17 cellular contexts compared by ENCODE assay signal in genomic region chr13:30234763-30235162, GRCh38.
A peak's percentile ranks its signal among the peaks of the same experiment; 100 is the strongest.
DNase-seq lines count a peak whose midpoint lies in the region; ATAC-seq, FAIRE-seq and TF ChIP-seq lines count a peak whose summit lies in the region.
"Had no signal": no experiment of that assay in that cellular context is flagged by ENCODE, and none has a peak within 500 bp of the region (broad histone marks: within the 10 kb centered on the region; RNA-seq: fewer than 3 reads in every experiment).

No MANE protein-coding gene starts in this region.

- H3K4me1 Mint-ChIP-seq in astrocyte (ENCODE audit: low read depth, unreplicated experiment) (no peaks in the 10 kb centered on the region), glutamatergic neuron (ENCODE audit: low read depth, unreplicated experiment) (no peaks in the 10 kb centered on the region)
- H3K4me1 Mint-ChIP-seq: CD8-positive, alpha-beta memory T cell had no signal

- no peaks in the 10 kb centered on the region for H3K79me2 ChIP-seq in astrocyte (ENCODE audit: insufficient read depth, low read length)

- H3K4me3 Mint-ChIP-seq in astrocyte (ENCODE audit: unreplicated experiment) (no peak overlapping the region), glutamatergic neuron (ENCODE audit: unreplicated experiment) (no peak overlapping the region)
- H3K4me3 Mint-ChIP-seq: CD8-positive, alpha-beta memory T cell had no signal

- H2AFZ ChIP-seq in astrocyte (ENCODE audit: low read depth, low read length) = no peak overlapping the region

- H3K4me3 ChIP-seq in astrocyte (ENCODE audit: insufficient read depth, low read depth, low read length) (no peak overlapping the region), fibroblast of pulmonary artery (replicated peaks; ENCODE audit: low read depth, low read length) (no peak overlapping the region), kidney (ENCODE audit: low read length in 2 of 2) (no peak overlapping the region)

- peaks cover 7% of the 10 kb centered on the region for H3K4me1 ChIP-seq in astrocyte (ENCODE audit: insufficient read depth, low read length)
- H3K4me1 ChIP-seq in kidney (ENCODE audit: control insufficient read depth in 1 of 2, insufficient read depth in 1 of 2, low read depth in 1 of 2, low read length in 2 of 2) = no peaks in the 10 kb centered on the region

- H3K27ac Mint-ChIP-seq in astrocyte (ENCODE audit: unreplicated experiment) = no peak overlapping the region
- H3K27ac Mint-ChIP-seq in glutamatergic neuron (ENCODE audit: unreplicated experiment) = no peak overlapping the region
- H3K27ac Mint-ChIP-seq: CD8-positive, alpha-beta memory T cell had no signal

- no peaks in the 10 kb centered on the region for H3K9me3 ChIP-seq in astrocyte (ENCODE audit: insufficient read depth, low read depth, low read length)
- no peaks in the 10 kb centered on the region for H3K9me3 ChIP-seq in kidney (ENCODE audit: control insufficient read depth in 1 of 2, low read length in 2 of 2)

- no peak for ATAC-seq in GM21717 (IDR thresholded peaks at IDR 0.05; ENCODE audit: unreplicated experiment)
- ATAC-seq: Panc1, SK-N-SH treated with all-trans-retinoic acid at 6 μM for 48 hours had no signal

- H3K36me3 ChIP-seq in astrocyte (ENCODE audit: insufficient read depth, low read length) = peaks cover 4% of the 10 kb centered on the region
- H3K36me3 ChIP-seq in kidney (ENCODE audit: control insufficient read depth in 1 of 2, insufficient read depth in 2 of 2, low read length in 2 of 2) = peaks cover 0 to 3% of the 10 kb centered on the region in 2 donors

- intact Hi-C loops in kidney (cut with DNase I) = no loop called here

- H3K27me3 ChIP-seq in astrocyte (ENCODE audit: insufficient read depth, low read length) = no peaks in the 10 kb centered on the region

- H3K27me3 Mint-ChIP-seq in astrocyte (ENCODE audit: low read depth, unreplicated experiment) = no peaks in the 10 kb centered on the region
- H3K27me3 Mint-ChIP-seq in glutamatergic neuron (ENCODE audit: unreplicated experiment) = no peaks in the 10 kb centered on the region
- H3K27me3 Mint-ChIP-seq: CD8-positive, alpha-beta memory T cell had no signal

- peaks cover 9% of the 10 kb centered on the region for H3K36me3 Mint-ChIP-seq in astrocyte (ENCODE audit: low read depth, unreplicated experiment)
- H3K36me3 Mint-ChIP-seq in glutamatergic neuron (ENCODE audit: unreplicated experiment) = peaks cover 5% of the 10 kb centered on the region

- H3K9me3 Mint-ChIP-seq in astrocyte (ENCODE audit: unreplicated experiment) (no peaks in the 10 kb centered on the region), glutamatergic neuron (ENCODE audit: unreplicated experiment) (no peaks in the 10 kb centered on the region)
- H3K9me3 Mint-ChIP-seq: CD8-positive, alpha-beta memory T cell had no signal

- peak overlapping the region; percentile 34 for H3K27ac ChIP-seq in astrocyte (ENCODE audit: low read depth, low read length)
- H3K27ac ChIP-seq in substantia nigra (ENCODE audit: low read depth, low read length, poor library complexity, severe bottlenecking) = no peak overlapping the region
- no peak overlapping the region for H3K27ac ChIP-seq in kidney (ENCODE audit: low read depth in 2 of 2, low read length in 2 of 2)

- no peak overlapping the region for H3K4me2 ChIP-seq in astrocyte (ENCODE audit: low read length)

- TF ChIP-seq CTCF in astrocyte (IDR thresholded peaks at IDR 0.05; ENCODE audit: insufficient read depth, low read depth, low read length) (no peak), fibroblast of pulmonary artery (IDR thresholded peaks at IDR 0.05; ENCODE audit: low read length, missing control alignments) (no peak), glutamatergic neuron (IDR thresholded peaks at IDR 0.05; ENCODE audit: partially characterized antibody, unreplicated experiment) (no peak), kidney (IDR thresholded peaks at IDR 0.05; ENCODE audit: borderline replicate concordance, extremely low read depth, insufficient read depth) (no peak)

- no peaks in the 10 kb centered on the region for H4K20me1 ChIP-seq in astrocyte (ENCODE audit: insufficient read depth, low read length)

- peak; percentile 33 for DNase-seq in HT1080 (ENCODE audit: low read depth)
- DNase-seq in astrocyte (ENCODE audit: low read depth) = peak; percentile 28
- DNase-seq in fibroblast of pulmonary artery (ENCODE audit: low read depth) = peak; percentile 46
- DNase-seq in renal cortical epithelial cell (ENCODE audit: low read depth) = peak; percentile 32
- DNase-seq in substantia nigra (lab: John Stamatoyannopoulos, UW) = no peak
- no peak for DNase-seq in glutamatergic neuron
- DNase-seq in kidney = no peak
- DNase-seq: CD8-positive, alpha-beta memory T cell; NCI-H1092; NCI-H1694; NCI-H2107; NCI-H446 treated with DMSO at 0.1 percent for 48 hours; NCI-H774; Right ventricle myocardium superior had no signal

- H3K9ac ChIP-seq in astrocyte (ENCODE audit: low read length) = no peak overlapping the region
- H3K9ac ChIP-seq in kidney (ENCODE audit: low read length in 2 of 2) = no peak overlapping the region

- FAIRE-seq in astrocyte (lab: Jason Lieb, UNC) (no peak), kidney (lab: Jason Lieb, UNC) (no peak)

Comparison
In these comparisons a context has a peak if more than half of its experiments do, and no peak if none do; other contexts are left out.
1. DNase-seq: peak in HT1080 (single experiment), astrocyte (single experiment), fibroblast of pulmonary artery (single experiment) and renal cortical epithelial cell (single experiment); none in substantia nigra (0 of 49), glutamatergic neuron (single experiment) and kidney (single experiment).